8 cellular contexts compared by ENCODE assay signal in genomic region chr16:21506857-21507456, GRCh38.
DNase-seq lines count a peak whose midpoint lies in the region; ATAC-seq, FAIRE-seq and TF ChIP-seq lines count a peak whose summit lies in the region.
"Not testable (repeated sequence)": the region's sequence is repeated elsewhere in the genome, so short reads cannot be mapped to it uniquely, and the experiment has no call there.

No MANE protein-coding gene starts in this region.

- TF ChIP-seq CTCF in OCI-LY1 (IDR thresholded peaks at IDR 0.05; ENCODE audit: low read length): peak; percentile 28; the same call in 1 of the 2 replicates
- not testable (repeated sequence) for TF ChIP-seq CTCF in glutamatergic neuron (IDR thresholded peaks at IDR 0.05; ENCODE audit: partially characterized antibody, unreplicated experiment); pancreas (IDR thresholded peaks at IDR 0.05); upper lobe of right lung (IDR thresholded peaks at IDR 0.05)

- peak overlapping the region; percentile 81 for H3K4me2 ChIP-seq in OCI-LY1 (ENCODE audit: low read length)

- not testable (repeated sequence) for H3K9me3 Mint-ChIP-seq in activated T-cell treated with anti-CD3 and anti-CD28 coated beads, Interleukin-2, amount 50 U/mL, for 24 hours
- H3K9me3 Mint-ChIP-seq in glutamatergic neuron (ENCODE audit: unreplicated experiment): peaks cover 16% of the 10 kb centered on the region

- WGBS in pancreas, 2 donors: 71 to 72% methylated on average over 23 of the region's 23 CpGs

- not testable (repeated sequence) for FAIRE-seq in pancreas (lab: Jason Lieb, UNC)

- ATAC-seq in GM18508 (IDR thresholded peaks at IDR 0.05; ENCODE audit: insufficient read depth, unreplicated experiment) (peak; percentile 30), GM21717 (IDR thresholded peaks at IDR 0.05; ENCODE audit: unreplicated experiment) (peak; percentile 39), HG03442 (IDR thresholded peaks at IDR 0.05; ENCODE audit: unreplicated experiment) (peak; percentile 28), pancreas (peak in 3 of 4 donors; percentile 25 to 51 (median 46)), upper lobe of right lung (peak; percentile 5)

- peaks cover 32% of the 10 kb centered on the region for H3K79me2 ChIP-seq in OCI-LY1 (ENCODE audit: insufficient read depth, low read length)

- DNase-seq in activated T-cell treated with anti-CD3 and anti-CD28 coated beads, Interleukin-2, amount 50 U/mL, for 24 hours: peak; percentile 78
- DNase-seq in glutamatergic neuron (peak; percentile 35), pancreas (peak; percentile 60 to 90 (median 68)), upper lobe of right lung (peak; percentile 79)

- H3K36me3 Mint-ChIP-seq in activated T-cell treated with anti-CD3 and anti-CD28 coated beads, Interleukin-2, amount 50 U/mL, for 24 hours (ENCODE audit: low read depth): peaks cover 80% of the 10 kb centered on the region
- H3K36me3 Mint-ChIP-seq in glutamatergic neuron (ENCODE audit: unreplicated experiment): not testable (repeated sequence)

- peaks cover 26% of the 10 kb centered on the region; the same call in 1 of the 2 replicates for H3K36me3 ChIP-seq in OCI-LY1 (ENCODE audit: insufficient read depth, low read length)
- H3K36me3 ChIP-seq in pancreas, upper lobe of right lung: not testable (repeated sequence)

- H3K27me3 Mint-ChIP-seq in activated T-cell treated with anti-CD3 and anti-CD28 coated beads, Interleukin-2, amount 50 U/mL, for 24 hours: not testable (repeated sequence)
- peaks cover 20% of the 10 kb centered on the region for H3K27me3 Mint-ChIP-seq in glutamatergic neuron (ENCODE audit: unreplicated experiment)

- not testable (repeated sequence) for H3K9me2 ChIP-seq in OCI-LY1 (ENCODE audit: low read depth, low read length)

- peaks cover 57% of the 10 kb centered on the region for H3K4me1 ChIP-seq in OCI-LY1 (ENCODE audit: insufficient read depth, low read length, severe bottlenecking)
- H3K4me1 ChIP-seq in pancreas: not testable (repeated sequence)
- H3K4me1 ChIP-seq in upper lobe of right lung: peaks cover 49% of the 10 kb centered on the region

- H3K4me3 Mint-ChIP-seq in activated T-cell treated with anti-CD3 and anti-CD28 coated beads, Interleukin-2, amount 50 U/mL, for 24 hours: peak overlapping the region; percentile 77
- peak overlapping the region; percentile 69 for H3K4me3 Mint-ChIP-seq in glutamatergic neuron (ENCODE audit: unreplicated experiment)

- peak overlapping the region; percentile 98 for H3K27ac Mint-ChIP-seq in activated T-cell treated with anti-CD3 and anti-CD28 coated beads, Interleukin-2, amount 50 U/mL, for 24 hours
- peak overlapping the region; percentile 38 for H3K27ac Mint-ChIP-seq in glutamatergic neuron (ENCODE audit: unreplicated experiment)

- not testable (repeated sequence) for H3F3A ChIP-seq in OCI-LY1 (ENCODE audit: insufficient read depth, low read length)

- H2AFZ ChIP-seq in OCI-LY1 (ENCODE audit: low read length): not testable (repeated sequence)

- H3K9me3 ChIP-seq in OCI-LY1 (ENCODE audit: low read length); pancreas; upper lobe of right lung: not testable (repeated sequence)

- H3K27ac ChIP-seq in OCI-LY1 (ENCODE audit: low read depth, low read length, poor library complexity, severe bottlenecking): peak overlapping the region; percentile 96
- H3K27ac ChIP-seq in pancreas: peak overlapping the region; percentile 36 to 76 (median 67)
- peak overlapping the region; percentile 61 for H3K27ac ChIP-seq in upper lobe of right lung

- peak overlapping the region; percentile 60 for H3K4me3 ChIP-seq in OCI-LY1 (ENCODE audit: low read depth, low read length, poor library complexity, severe bottlenecking)
- not testable (repeated sequence) for H3K4me3 ChIP-seq in pancreas, upper lobe of right lung

- not testable (repeated sequence) for H4K20me1 ChIP-seq in OCI-LY1 (ENCODE audit: insufficient read depth, low read length)

- H3K27me3 ChIP-seq in OCI-LY1 (ENCODE audit: insufficient read depth, low read length); pancreas; upper lobe of right lung: not testable (repeated sequence)

- H3K9ac ChIP-seq in OCI-LY1 (ENCODE audit: low read length): peak overlapping the region; percentile 63

- H3K4me1 Mint-ChIP-seq in activated T-cell treated with anti-CD3 and anti-CD28 coated beads, Interleukin-2, amount 50 U/mL, for 24 hours (ENCODE audit: low read depth): peaks cover 74% of the 10 kb centered on the region
- peaks cover 49% of the 10 kb centered on the region for H3K4me1 Mint-ChIP-seq in glutamatergic neuron (ENCODE audit: low read depth, unreplicated experiment)

- intact Hi-C loops in pancreas (cut with DNase I); upper lobe of right lung (cut with DNase I): not testable (repeated sequence)
